Comparison of ENCODE assay signal across 16 cellular contexts in the genomic region with DNA sequence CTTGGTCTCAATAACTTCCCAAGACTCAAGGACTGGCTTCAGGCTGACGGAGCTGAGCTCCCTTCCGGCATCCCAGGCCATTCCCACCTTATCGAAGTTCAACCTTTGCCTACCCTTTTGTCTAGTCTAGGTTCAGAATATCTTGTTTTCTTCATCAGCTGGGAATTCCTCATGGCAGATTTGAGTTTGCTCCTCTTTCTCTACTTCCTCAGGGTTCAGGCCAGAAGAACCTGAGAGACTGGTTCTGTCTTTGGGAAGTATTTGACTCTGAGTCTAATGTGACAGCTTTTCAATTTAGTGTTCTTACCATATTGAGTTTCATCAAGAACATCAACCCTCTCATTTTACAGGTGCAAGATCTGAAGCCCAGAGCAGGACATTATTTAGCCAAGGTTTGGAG. TPM values are rescaled to one million over a fixed set of nuclear protein-coding genes. Genes with fewer than 3 reads are reported as not detected.
DNase-seq lines count a peak whose midpoint lies in the region; ATAC-seq and TF ChIP-seq lines count a peak whose summit lies in the region.
"Had no signal": no experiment of that assay in that cellular context is flagged by ENCODE, and none has a peak within 500 bp of the region (broad histone marks: within the 10 kb centered on the region; RNA-seq: fewer than 3 reads in every experiment).

No MANE protein-coding gene starts in this region.

- no peak for ATAC-seq in activated T-cell treated with anti-CD3 and anti-CD28 coated beads, Interleukin-2, amount 50 U/mL, for 72 hours (replicated peaks in 1 of 2)
- ATAC-seq in stimulated activated naive CD8-positive, alpha-beta T cell treated with anti-CD3 and anti-CD28 coated beads, Interleukin-15, amount 100 ng/mL, for 72 hours = no peak
- ATAC-seq in HG02571 (IDR thresholded peaks at IDR 0.05; ENCODE audit: unreplicated experiment) = no peak
- ATAC-seq: heart right ventricle, left ventricle myocardium superior had no signal

- H3K4me1 ChIP-seq in esophagus squamous epithelium = peaks cover 46 to 97% (median 50%) of the 10 kb centered on the region in 3 donors

- H3K9me3 ChIP-seq in SK-N-MC (ENCODE audit: low read depth, low read length) (no peaks in the 10 kb centered on the region), esophagus squamous epithelium (no peaks in the 10 kb centered on the region)
- H3K9me3 ChIP-seq: heart right ventricle had no signal

- intact Hi-C loops in esophagus squamous epithelium (cut with DNase I) = no loop called here

- peak overlapping the region; percentile 74 for H3K27ac Mint-ChIP-seq in activated T-cell treated with anti-CD3 and anti-CD28 coated beads, Interleukin-2, amount 50 U/mL, for 72 hours
- peak overlapping the region; percentile 36 to 63 for H3K27ac Mint-ChIP-seq in stimulated activated naive CD8-positive, alpha-beta T cell treated with anti-CD3 and anti-CD28 coated beads, Interleukin-15, amount 100 ng/mL, for 72 hours
- H3K27ac Mint-ChIP-seq: HFFc6 had no signal

- no peak for DNase-seq in activated T-cell treated with anti-CD3 and anti-CD28 coated beads, Interleukin-2, amount 50 U/mL, for 72 hours
- no peak for DNase-seq in activated T-cell treated with anti-CD3 and anti-CD28 coated beads, Interleukin-2, amount 50 U/mL, for 48 hours
- DNase-seq in SK-N-MC (ENCODE audit: low read depth, low spot score) (no peak), esophagus squamous epithelium (lab: John Stamatoyannopoulos, UW) (no peak), foreskin fibroblast (no peak), COLO829 (ENCODE audit: low spot score) (no peak)
- DNase-seq in stimulated activated naive CD8-positive, alpha-beta T cell treated with anti-CD3 and anti-CD28 coated beads, Interleukin-15, amount 100 ng/mL, for 72 hours = no peak
- DNase-seq: EL, heart right ventricle, HFFc6, Karpas-422, left ventricle myocardium superior, NCI-H2081 had no signal

- no peaks in the 10 kb centered on the region for H3K27me3 ChIP-seq in esophagus squamous epithelium
- H3K27me3 ChIP-seq: heart right ventricle had no signal

- peaks cover 15 to 22% of the 10 kb centered on the region in 2 donors for H3K36me3 Mint-ChIP-seq in activated T-cell treated with anti-CD3 and anti-CD28 coated beads, Interleukin-2, amount 50 U/mL, for 72 hours (ENCODE audit: insufficient read depth in 2 of 2)
- H3K36me3 Mint-ChIP-seq: brain had no signal

- H3K36me3 ChIP-seq in SK-N-MC (ENCODE audit: insufficient read depth, low read length) (no peaks in the 10 kb centered on the region), esophagus squamous epithelium (no peaks in the 10 kb centered on the region)

- TF ChIP-seq CTCF in esophagus squamous epithelium (IDR thresholded peaks at IDR 0.05) (no peak), foreskin fibroblast (IDR thresholded peaks at IDR 0.05; ENCODE audit: low read depth, low read length) (no peak)

- H3K27ac ChIP-seq in SK-N-MC = 0 out of 2 replicates have a peak overlapping the region, but pooled peaks have one; percentile 1
- peak overlapping the region; percentile 23 to 90 (median 76) for H3K27ac ChIP-seq in esophagus squamous epithelium

- H3K9ac ChIP-seq in SK-N-MC (ENCODE audit: insufficient read length) = no peak overlapping the region

- peak overlapping the region; percentile 88 to 95 for H3K4me3 Mint-ChIP-seq in activated T-cell treated with anti-CD3 and anti-CD28 coated beads, Interleukin-2, amount 50 U/mL, for 72 hours
- H3K4me3 Mint-ChIP-seq in stimulated activated naive CD8-positive, alpha-beta T cell treated with anti-CD3 and anti-CD28 coated beads, Interleukin-15, amount 100 ng/mL, for 72 hours = peak overlapping the region; percentile 90 to 97
- H3K4me3 Mint-ChIP-seq: brain, HFFc6 had no signal

- WGBS in esophagus squamous epithelium, 2 donors = 84 to 86% methylated on average over 3 of the region's 3 CpGs

- no peaks in the 10 kb centered on the region for H3K27me3 Mint-ChIP-seq in activated T-cell treated with anti-CD3 and anti-CD28 coated beads, Interleukin-2, amount 50 U/mL, for 72 hours (ENCODE audit: low read depth)
- H3K27me3 Mint-ChIP-seq in stimulated activated naive CD8-positive, alpha-beta T cell treated with anti-CD3 and anti-CD28 coated beads, Interleukin-15, amount 100 ng/mL, for 72 hours = no peaks in the 10 kb centered on the region
- H3K27me3 Mint-ChIP-seq: brain had no signal

- H3K4me1 Mint-ChIP-seq in activated T-cell treated with anti-CD3 and anti-CD28 coated beads, Interleukin-2, amount 50 U/mL, for 72 hours (ENCODE audit: low read depth) = peaks cover 77% of the 10 kb centered on the region
- H3K4me1 Mint-ChIP-seq in stimulated activated naive CD8-positive, alpha-beta T cell treated with anti-CD3 and anti-CD28 coated beads, Interleukin-15, amount 100 ng/mL, for 72 hours = peaks cover 84% of the 10 kb centered on the region

- no peak overlapping the region for H3K4me3 ChIP-seq in SK-N-MC
- H3K4me3 ChIP-seq in esophagus squamous epithelium = peak overlapping the region in 1 of 4 donors; percentile 43
- H3K4me3 ChIP-seq in foreskin fibroblast (ENCODE audit: low read depth in 1 of 2, low read length in 2 of 2) = no peak overlapping the region

- no peaks in the 10 kb centered on the region for H3K9me3 Mint-ChIP-seq in activated T-cell treated with anti-CD3 and anti-CD28 coated beads, Interleukin-2, amount 50 U/mL, for 72 hours
- H3K9me3 Mint-ChIP-seq in stimulated activated naive CD8-positive, alpha-beta T cell treated with anti-CD3 and anti-CD28 coated beads, Interleukin-15, amount 100 ng/mL, for 72 hours = no peaks in the 10 kb centered on the region
- H3K9me3 Mint-ChIP-seq: HFFc6 had no signal

- no peak for TF ChIP-seq POLR2A in esophagus squamous epithelium (IDR thresholded peaks at IDR 0.05)

RNA-seq across cellular contexts. Expression of a gene that starts 2.1 kb away (rescaled TPM):
- total RNA-seq in activated T-cell treated with anti-CD3 and anti-CD28 coated beads, Interleukin-2, amount 50 U/mL, for 72 hours = 100 to 1,000 TPM; 102 to 104 TPM
- total RNA-seq in esophagus squamous epithelium = 1 to 10 TPM; 1.7 to 5.5 (median 3.3) TPM
- total RNA-seq: HFFc6, osteocyte had no signal

RNA-seq across cellular contexts. Expression of a gene that starts 24.6 kb away (rescaled TPM):
- under 1 TPM in 1 of 2 donors, not detected in 1; 0.26 TPM for total RNA-seq in activated T-cell treated with anti-CD3 and anti-CD28 coated beads, Interleukin-2, amount 50 U/mL, for 72 hours
- total RNA-seq in esophagus squamous epithelium = not detected
- total RNA-seq: heart right ventricle, HFFc6, left ventricle myocardium superior, osteocyte had no signal

RNA-seq across cellular contexts. Expression of a gene that starts 51.7 kb away (rescaled TPM):
- total RNA-seq in activated T-cell treated with anti-CD3 and anti-CD28 coated beads, Interleukin-2, amount 50 U/mL, for 72 hours = 1 to 10 TPM in 1 of 2 donors, under 1 TPM in 1; 0.86 to 2.1 TPM
- 100 to 1,000 TPM in 3 of 4 donors, 10 to 100 TPM in 1; 97.8 to 169 (median 124) TPM for total RNA-seq in esophagus squamous epithelium

Comparison
In these comparisons a context has a peak if more than half of its experiments do, and no peak if none do; other contexts are left out.
1. RNA of a gene that starts 2.1 kb away (total RNA-seq): 102 to 104 TPM in activated T-cell treated with anti-CD3 and anti-CD28 coated beads, Interleukin-2, amount 50 U/mL, for 72 hours; 1.7 to 5.5 TPM in esophagus squamous epithelium; every median in the first group is over 10 times any median in the second.
2. RNA of a gene that starts 51.7 kb away (total RNA-seq): 97.8 to 169 TPM in esophagus squamous epithelium; 0.86 to 2.1 TPM in activated T-cell treated with anti-CD3 and anti-CD28 coated beads, Interleukin-2, amount 50 U/mL, for 72 hours; every median in the first group is over 10 times any median in the second.